1 cellular context compared by ENCODE assay signal in genomic region chr2:187566712-187567111, GRCh38.
TF ChIP-seq lines count a peak whose summit lies in the region.

No MANE protein-coding gene starts in this region.

TF ChIP-seq in IMR-90, 13 proteins besides CTCF, POLR2A, EP300 and RAD21:
- TF ChIP-seq CHD1 (IDR thresholded peaks at IDR 0.05; ENCODE audit: low read depth, low read length): no peak
